ENCODE assay signal across 16 cellular contexts in the genomic region with DNA sequence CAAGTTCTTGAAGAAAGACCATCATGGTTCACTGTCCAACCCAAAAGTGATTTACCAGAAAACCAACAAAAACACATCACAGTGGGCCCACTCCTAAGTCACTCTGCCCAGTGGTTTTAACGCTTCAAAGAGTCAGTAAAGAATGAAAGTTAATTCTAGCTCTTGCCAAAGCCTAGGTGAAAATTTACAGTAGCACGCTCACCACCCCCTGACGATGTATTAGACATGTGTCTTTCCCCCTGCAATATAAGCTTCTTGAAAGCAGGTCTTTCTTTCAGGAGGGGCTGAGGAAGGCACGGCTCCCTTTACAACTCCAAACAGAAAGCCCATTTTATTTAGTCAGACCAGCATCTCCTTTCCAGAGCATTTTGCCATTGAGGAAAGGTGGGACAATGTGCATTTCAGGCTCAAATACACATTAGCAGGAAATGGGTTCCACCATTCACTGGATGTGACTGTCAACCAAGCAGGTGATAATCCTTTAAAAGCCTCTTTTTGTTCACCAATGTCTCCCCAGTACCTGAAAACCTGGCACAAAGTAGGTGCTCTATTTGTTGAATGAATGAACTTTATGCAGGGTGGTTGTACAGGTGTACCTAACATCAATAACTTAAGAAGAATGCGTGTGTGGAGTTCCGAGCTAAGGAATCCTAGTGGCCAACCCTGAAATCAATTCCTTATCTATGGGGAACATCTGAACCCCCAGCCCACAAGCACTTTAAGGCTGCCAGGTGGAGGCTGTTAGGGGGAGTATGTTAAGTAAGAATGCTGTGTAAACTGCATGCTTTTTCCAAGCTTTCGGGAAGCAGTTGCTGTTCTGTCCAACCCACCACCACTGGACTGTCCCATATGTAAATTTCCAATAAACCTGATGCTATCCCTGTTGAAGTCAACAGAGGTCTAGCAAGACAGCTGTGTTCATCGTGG. TPM values are rescaled to one million over a fixed set of nuclear protein-coding genes. Genes with fewer than 3 reads are reported as not detected.
DNase-seq lines count a peak whose midpoint lies in the region; ATAC-seq lines count a peak whose summit lies in the region.
"Had no signal": no experiment of that assay in that cellular context is flagged by ENCODE, and none has a peak within 500 bp of the region (broad histone marks: within the 10 kb centered on the region; RNA-seq: fewer than 3 reads in every experiment).

No MANE protein-coding gene starts in this region.

- POLR2A ChIA-PET in activated CD4-positive, alpha-beta T cell treated with anti-CD3 and anti-CD28 coated beads, Interleukin-2, amount 10 ng/mL, durations not matched to agents 7 days and 5 days (lab: Charles Lee), result interaction anchor here (0.8 kb wide), 1 partner anchor 62 kb away, joined by 3 read pairs; no protein-coding TSS in a partner anchor

- H3K27ac ChIP-seq in epithelial cell of prostate, result peak overlapping the region; percentile 38
- H3K27ac ChIP-seq: HL-60, SJSA1 had no signal

- no peak overlapping the region for H3K4me3 ChIP-seq in Jurkat, Clone E6-1 (ENCODE audit: low read length)
- H3K4me3 ChIP-seq: sigmoid colon, SJSA1, upper lobe of left lung had no signal

- H3K4me3 Mint-ChIP-seq in activated CD4-positive, alpha-beta T cell treated with anti-CD3 and anti-CD28 coated beads, Interleukin-2, amount 10 ng/mL, durations not matched to agents 7 days and 5 days, result no peak overlapping the region
- peak overlapping the region; percentile 39 for H3K4me3 Mint-ChIP-seq in stimulated activated effector memory CD8-positive, alpha-beta T cell treated with anti-CD3 and anti-CD28 coated beads, Interleukin-12 subunit alpha, Interleukin-12 subunit beta, amount 100 ng/mL, for 72 hours

- H3K36me3 Mint-ChIP-seq in activated CD4-positive, alpha-beta T cell treated with anti-CD3 and anti-CD28 coated beads, Interleukin-2, amount 10 ng/mL, durations not matched to agents 7 days and 5 days (ENCODE audit: low read depth), result peaks cover 81% of the 10 kb centered on the region
- H3K36me3 Mint-ChIP-seq in stimulated activated effector memory CD8-positive, alpha-beta T cell treated with anti-CD3 and anti-CD28 coated beads, Interleukin-12 subunit alpha, Interleukin-12 subunit beta, amount 100 ng/mL, for 72 hours, result peaks cover 81% of the 10 kb centered on the region

- H3K27ac Mint-ChIP-seq in activated CD4-positive, alpha-beta T cell treated with anti-CD3 and anti-CD28 coated beads, Interleukin-2, amount 10 ng/mL, durations not matched to agents 7 days and 5 days, result peak overlapping the region; percentile 34
- H3K27ac Mint-ChIP-seq in stimulated activated effector memory CD8-positive, alpha-beta T cell treated with anti-CD3 and anti-CD28 coated beads, Interleukin-12 subunit alpha, Interleukin-12 subunit beta, amount 100 ng/mL, for 72 hours, result peak overlapping the region; percentile 74

- no peak for DNase-seq in activated CD4-positive, alpha-beta T cell treated with anti-CD3 and anti-CD28 coated beads, Interleukin-2, amount 10 ng/mL, durations not matched to agents 7 days and 5 days
- no peak for DNase-seq in activated CD4-positive, alpha-beta T cell treated with anti-CD3 and anti-CD28 coated beads for 1 hour
- DNase-seq in Jurkat, Clone E6-1 (ENCODE audit: low read depth, low spot score), result peak; percentile 72
- DNase-seq in epithelial cell of prostate (ENCODE audit: low read depth, low spot score) (no peak), NCI-H748 (lab: John Stamatoyannopoulos, UW; ENCODE audit: unreplicated experiment) (no peak)
- DNase-seq in stimulated activated effector memory CD8-positive, alpha-beta T cell treated with anti-CD3 and anti-CD28 coated beads, Interleukin-12 subunit alpha, Interleukin-12 subunit beta, amount 100 ng/mL, for 72 hours (ENCODE audit: low spot score in 2 of 2), result no peak
- DNase-seq in activated naive CD4-positive, alpha-beta T cell treated with Interleukin-2 at 50 U/mL for 16 hours, result no peak
- DNase-seq: ACHN, NCI-H1092 treated with DMSO at 0.1 percent for 48 hours, NCI-H526, sigmoid colon, upper lobe of left lung had no signal

- H3K4me1 Mint-ChIP-seq in activated CD4-positive, alpha-beta T cell treated with anti-CD3 and anti-CD28 coated beads, Interleukin-2, amount 10 ng/mL, durations not matched to agents 7 days and 5 days, result peaks cover 90% of the 10 kb centered on the region
- peaks cover 90% of the 10 kb centered on the region for H3K4me1 Mint-ChIP-seq in stimulated activated effector memory CD8-positive, alpha-beta T cell treated with anti-CD3 and anti-CD28 coated beads, Interleukin-12 subunit alpha, Interleukin-12 subunit beta, amount 100 ng/mL, for 72 hours

- H3K27me3 Mint-ChIP-seq in activated CD4-positive, alpha-beta T cell treated with anti-CD3 and anti-CD28 coated beads, Interleukin-2, amount 10 ng/mL, durations not matched to agents 7 days and 5 days, result no peaks in the 10 kb centered on the region

- no peaks in the 10 kb centered on the region for H3K9me3 Mint-ChIP-seq in activated CD4-positive, alpha-beta T cell treated with anti-CD3 and anti-CD28 coated beads, Interleukin-2, amount 10 ng/mL, durations not matched to agents 7 days and 5 days
- no peaks in the 10 kb centered on the region for H3K9me3 Mint-ChIP-seq in stimulated activated effector memory CD8-positive, alpha-beta T cell treated with anti-CD3 and anti-CD28 coated beads, Interleukin-12 subunit alpha, Interleukin-12 subunit beta, amount 100 ng/mL, for 72 hours
- H3K9me3 Mint-ChIP-seq: activated naive CD4-positive, alpha-beta T cell treated with anti-CD3 and anti-CD28 coated beads, Interleukin-2, amount 50 U/mL, for 72 hours had no signal

- no peak for ATAC-seq in stimulated activated effector memory CD8-positive, alpha-beta T cell treated with anti-CD3 and anti-CD28 coated beads, Interleukin-12 subunit alpha, Interleukin-12 subunit beta, amount 100 ng/mL, for 72 hours
- ATAC-seq in GM18520 (IDR thresholded peaks at IDR 0.05; ENCODE audit: unreplicated experiment), result no peak

- CTCF ChIA-PET in activated CD4-positive, alpha-beta T cell treated with anti-CD3 and anti-CD28 coated beads, Interleukin-2, amount 10 ng/mL, durations not matched to agents 7 days and 5 days (lab: Charles Lee), result interaction anchor here (0.6 to 1.7 kb wide), 4 partner anchors 10 to 311 kb away, joined by 3 to 5 read pairs (median 4); no protein-coding TSS in a partner anchor

RNA-seq across cellular contexts. Expression of a gene that starts 11.4 kb away (rescaled TPM):
- total RNA-seq in activated CD4-positive, alpha-beta T cell treated with anti-CD3 and anti-CD28 coated beads, Interleukin-2, amount 10 ng/mL, durations not matched to agents 7 days and 5 days, result 100 to 1,000 TPM; 201 to 210 TPM
- 104 TPM for polyA plus RNA-seq in Jurkat, Clone E6-1 (2012; ENCODE audit: insufficient read depth, insufficient read length)
